ENCODE assay signal across 8 cellular contexts in the genomic region with DNA sequence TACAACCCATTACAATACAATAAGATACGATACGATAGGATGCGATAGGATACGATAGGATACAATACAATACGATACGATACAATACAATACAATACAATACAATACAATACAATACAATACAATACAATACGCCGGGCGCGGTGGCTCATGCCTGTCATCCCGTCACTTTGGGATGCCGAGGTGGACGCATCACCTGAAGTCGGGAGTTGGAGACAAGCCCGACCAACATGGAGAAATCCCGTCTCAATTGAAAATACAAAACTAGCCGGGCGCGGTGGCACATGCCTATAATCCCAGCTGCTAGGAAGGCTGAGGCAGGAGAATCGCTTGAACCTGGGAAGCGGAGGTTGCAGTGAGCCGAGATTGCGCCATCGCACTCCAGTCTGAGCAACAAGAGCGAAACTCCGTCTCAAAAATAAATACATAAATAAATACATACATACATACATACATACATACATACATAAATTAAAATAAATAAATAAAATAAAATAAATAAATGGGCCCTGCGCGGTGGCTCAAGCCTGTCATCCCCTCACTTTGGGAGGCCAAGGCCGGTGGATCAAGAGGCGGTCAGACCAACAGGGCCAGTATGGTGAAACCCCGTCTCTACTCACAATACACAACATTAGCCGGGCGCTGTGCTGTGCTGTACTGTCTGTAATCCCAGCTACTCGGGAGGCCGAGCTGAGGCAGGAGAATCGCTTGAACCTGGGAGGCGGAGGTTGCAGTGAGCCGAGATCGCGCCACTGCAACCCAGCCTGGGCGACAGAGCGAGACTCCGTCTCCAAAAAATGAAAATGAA.
DNase-seq lines count a peak whose midpoint lies in the region; ATAC-seq and TF ChIP-seq lines count a peak whose summit lies in the region.
"Not testable (repeated sequence)": the region's sequence is repeated elsewhere in the genome, so short reads cannot be mapped to it uniquely, and the experiment has no call there.

No MANE protein-coding gene starts in this region.

- not testable (repeated sequence) for H3K36me3 ChIP-seq in lower lobe of right lung; aorta (ENCODE audit: control insufficient read depth in 1 of 2, insufficient read depth in 2 of 2, low read length in 1 of 2)

- not testable (repeated sequence) for H3K4me1 ChIP-seq in lower lobe of right lung; aorta (ENCODE audit: control insufficient read depth in 1 of 2, insufficient read depth in 2 of 2, low read length in 2 of 2)

- DNase-seq in activated naive CD8-positive, alpha-beta T cell treated with anti-CD3 and anti-CD28 coated beads, Interleukin-2, amount 10 ng/mL, durations not matched to agents 7 days and 5 days; lower lobe of right lung; aorta: not testable (repeated sequence)

- intact Hi-C loops in lower lobe of right lung (cut with DNase I); aorta (cut with DNase I): not testable (repeated sequence)

- H3K27ac Mint-ChIP-seq in activated naive CD8-positive, alpha-beta T cell treated with anti-CD3 and anti-CD28 coated beads, Interleukin-2, amount 10 ng/mL, durations not matched to agents 7 days and 5 days, result not testable (repeated sequence)

- H3K27ac ChIP-seq in lower lobe of right lung; aorta (ENCODE audit: low read depth in 1 of 2, low read length in 2 of 2): not testable (repeated sequence)

- no CpG with 5 or more reads among the region's 43 CpGs for WGBS in aorta, 2 donors

- H3K36me3 Mint-ChIP-seq in activated naive CD8-positive, alpha-beta T cell treated with anti-CD3 and anti-CD28 coated beads, Interleukin-2, amount 10 ng/mL, durations not matched to agents 7 days and 5 days, result not testable (repeated sequence)

- not testable (repeated sequence) for TF ChIP-seq CTCF in lower lobe of right lung (IDR thresholded peaks at IDR 0.05)

- not testable (repeated sequence) for H3K27me3 Mint-ChIP-seq in activated naive CD8-positive, alpha-beta T cell treated with anti-CD3 and anti-CD28 coated beads, Interleukin-2, amount 10 ng/mL, durations not matched to agents 7 days and 5 days

- ATAC-seq in GM18867 (IDR thresholded peaks at IDR 0.05; ENCODE audit: unreplicated experiment) (peak; percentile 79), GM21360 (IDR thresholded peaks at IDR 0.05; ENCODE audit: unreplicated experiment) (peak; percentile 78), HG02623 (IDR thresholded peaks at IDR 0.05; ENCODE audit: unreplicated experiment) (peak; percentile 63), HG03095 (IDR thresholded peaks at IDR 0.05; ENCODE audit: unreplicated experiment) (peak; percentile 67), HG03565 (IDR thresholded peaks at IDR 0.05; ENCODE audit: unreplicated experiment) (peak; percentile 71), lower lobe of right lung (peak; percentile 86 to 91), aorta (ENCODE audit: low FRiP score) (peak; percentile 94)
- peak; percentile 69 for ATAC-seq in activated naive CD8-positive, alpha-beta T cell treated with anti-CD3 and anti-CD28 coated beads, Interleukin-2, amount 10 ng/mL, durations not matched to agents 7 days and 5 days (ENCODE audit: low read depth)

- H3K4me1 Mint-ChIP-seq in activated naive CD8-positive, alpha-beta T cell treated with anti-CD3 and anti-CD28 coated beads, Interleukin-2, amount 10 ng/mL, durations not matched to agents 7 days and 5 days, result not testable (repeated sequence)

- not testable (repeated sequence) for H3K27me3 ChIP-seq in lower lobe of right lung (ENCODE audit: low read depth); aorta (ENCODE audit: control insufficient read depth in 1 of 2, insufficient read depth in 2 of 2, low read length in 1 of 2)

- H3K9me3 ChIP-seq in lower lobe of right lung; aorta (ENCODE audit: control insufficient read depth, low read length): not testable (repeated sequence)

- H3K4me3 Mint-ChIP-seq in activated naive CD8-positive, alpha-beta T cell treated with anti-CD3 and anti-CD28 coated beads, Interleukin-2, amount 10 ng/mL, durations not matched to agents 7 days and 5 days, result not testable (repeated sequence)

- POLR2A ChIA-PET in activated naive CD8-positive, alpha-beta T cell treated with anti-CD3 and anti-CD28 coated beads, Interleukin-2, amount 10 ng/mL, durations not matched to agents 7 days and 5 days (lab: Charles Lee), result not testable (repeated sequence)

- not testable (repeated sequence) for H3K4me3 ChIP-seq in lower lobe of right lung; aorta (ENCODE audit: low read length in 2 of 2)

- H3K9me3 Mint-ChIP-seq in activated naive CD8-positive, alpha-beta T cell treated with anti-CD3 and anti-CD28 coated beads, Interleukin-2, amount 10 ng/mL, durations not matched to agents 7 days and 5 days, result not testable (repeated sequence)
